23 cellular contexts compared by ENCODE assay signal in genomic region chr2:107133412-107133811, GRCh38.
"Had no signal": no experiment of that assay in that cellular context is flagged by ENCODE, and none has a peak within 500 bp of the region (broad histone marks: within the 10 kb centered on the region; RNA-seq: fewer than 3 reads in every experiment).

No MANE protein-coding gene starts in this region.

- DNase-seq: activated CD4-positive, alpha-beta T cell treated with anti-CD3 and anti-CD28 coated beads for 36 hours; activated CD8-positive, alpha-beta memory T cell treated with anti-CD3 and anti-CD28 coated beads, Interleukin-2, amount 50 U/mL, for 4 hours; activated CD8-positive, alpha-beta T cell treated with anti-CD3 and anti-CD28 coated beads for 36 hours; activated naive CD4-positive, alpha-beta T cell treated with anti-CD3 and anti-CD28 coated beads, Interleukin-2, amount 50 U/mL, for 16 hours; activated naive CD8-positive, alpha-beta T cell treated with anti-CD3 and anti-CD28 coated beads, Interleukin-2, amount 10 ng/mL, durations not matched to agents 7 days and 5 days; adrenal gland; colonic mucosa; MG63; NCI-H1105 treated with DMSO at 0.1 percent for 48 hours; NCI-H1436 treated with DMSO at 0.1 percent for 48 hours; NCI-H187; NCI-H2081; NCI-H510A treated with DMSO at 0.1 percent for 48 hours; NCI-H69; NK-92 treated with Interleukin-12 subunit alpha and Interleukin-12 subunit beta, amount 100 ng/mL, for 24 hours; OCI-M1; RPMI8226; T-cell; T-helper 2 cell; WERI-Rb-1 had no signal

- ATAC-seq: activated CD4-positive, alpha-beta T cell treated with anti-CD3 and anti-CD28 coated beads for 36 hours; activated CD8-positive, alpha-beta T cell treated with anti-CD3 and anti-CD28 coated beads for 36 hours; Panc1; Right ventricle myocardium inferior; T-cell had no signal

- H3K9me3 ChIP-seq: adrenal gland, colonic mucosa, MG63 had no signal

- H3K4me3 ChIP-seq: colonic mucosa, MG63, SK-N-MC had no signal

- H3K4me1 ChIP-seq: adrenal gland, colonic mucosa had no signal

- H3K36me3 ChIP-seq: adrenal gland, colonic mucosa, MG63, WERI-Rb-1 had no signal

- H3K27ac ChIP-seq: adrenal gland, colonic mucosa, SK-N-MC, WERI-Rb-1 had no signal

- H3K27me3 ChIP-seq: adrenal gland, colonic mucosa, MG63 had no signal
